Comparison of ENCODE assay signal across 15 cellular contexts in the genomic region with DNA sequence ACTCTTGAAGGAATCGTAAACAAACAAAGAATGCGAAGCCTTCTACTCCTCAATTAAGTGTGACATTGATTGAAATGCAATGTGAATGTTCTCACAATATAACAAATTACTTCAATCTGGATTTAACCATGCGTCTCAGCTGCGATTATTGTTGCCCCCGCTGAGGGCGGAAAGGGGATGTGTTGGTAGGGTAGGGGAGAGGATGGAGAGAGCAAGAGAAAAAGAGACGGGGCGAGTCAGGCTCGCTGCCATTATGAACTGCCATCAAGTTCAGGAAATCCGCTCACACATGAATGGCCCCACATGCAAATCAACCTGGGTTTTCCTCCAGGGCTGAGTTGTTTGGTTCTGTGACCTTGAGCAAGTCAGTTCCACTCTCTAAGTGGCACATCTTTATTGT.
DNase-seq lines count a peak whose midpoint lies in the region; ATAC-seq and TF ChIP-seq lines count a peak whose summit lies in the region.
"Had no signal": no experiment of that assay in that cellular context is flagged by ENCODE, and none has a peak within 500 bp of the region (broad histone marks: within the 10 kb centered on the region; RNA-seq: fewer than 3 reads in every experiment).

No MANE protein-coding gene starts in this region.

- peaks cover 0 to 8% (median 0%) of the 10 kb centered on the region in 3 donors for H3K27me3 Mint-ChIP-seq in naive B cell

- H3K4me1 Mint-ChIP-seq in naive B cell, result peaks cover 56 to 76% (median 73%) of the 10 kb centered on the region in 3 donors

- peak; percentile 53 for ATAC-seq in GM18858 (IDR thresholded peaks at IDR 0.05; ENCODE audit: unreplicated experiment)
- ATAC-seq in GM21528 (IDR thresholded peaks at IDR 0.05; ENCODE audit: low FRiP score, unreplicated experiment), result peak; percentile 73
- ATAC-seq in naive B cell (ENCODE audit: low read depth in 2 of 2), result peak; percentile 96
- no peak for ATAC-seq in mucosa of descending colon
- ATAC-seq: GM12878 had no signal

- no peaks in the 10 kb centered on the region for H3K36me3 Mint-ChIP-seq in naive B cell

- DNase-seq in NAMALWA (ENCODE audit: low spot score), result peak; percentile 65
- DNase-seq in naive B cell, result peak; percentile 75
- DNase-seq in RKO (ENCODE audit: low spot score), result no peak
- no peak for DNase-seq in mucosa of descending colon
- DNase-seq in activated CD8-positive, alpha-beta memory T cell treated with anti-CD3 and anti-CD28 coated beads, Interleukin-2, amount 50 U/mL, for 48 hours, result no peak
- DNase-seq: activated CD4-positive, CD25-positive, alpha-beta regulatory T cell treated with anti-CD3 and anti-CD28 coated beads, Interleukin-2, amount 50 U/mL, for 72 hours; C1 segment of cervical spinal cord; erythroblast; NCI-H2081; SK-N-SH; stimulated activated CD4-positive, alpha-beta T cell treated with anti-CD3 and anti-CD28 coated beads, Interleukin-4, amount 100 ng/mL, for 4 hours; stimulated activated naive CD4-positive, alpha-beta T cell had no signal

- H3K9me3 ChIP-seq in mucosa of descending colon, result no peaks in the 10 kb centered on the region
- H3K9me3 ChIP-seq: SK-N-SH had no signal

- TF ChIP-seq CTCF in mucosa of descending colon (IDR thresholded peaks at IDR 0.05), result no peak

- peaks cover 0 to 5% (median 0%) of the 10 kb centered on the region in 7 donors for H3K9me3 Mint-ChIP-seq in naive B cell

- H3K4me1 ChIP-seq in mucosa of descending colon (ENCODE audit: low read depth), result peaks cover 14% of the 10 kb centered on the region

- peak overlapping the region in 7 of 8 donors; percentile 61 to 89 (median 76) for H3K4me3 Mint-ChIP-seq in naive B cell

- H3K27ac Mint-ChIP-seq in naive B cell, result peak overlapping the region; percentile 8 to 91 (median 60)

- intact Hi-C loops in mucosa of descending colon (cut with DNase I, micrococcal nuclease), result no loop called here

- H3K4me3 ChIP-seq in mucosa of descending colon, result no peak overlapping the region
- H3K4me3 ChIP-seq: GM12878 had no signal

- H3K36me3 ChIP-seq in mucosa of descending colon (ENCODE audit: low read depth), result no peaks in the 10 kb centered on the region

Comparison
In these comparisons a context has a peak if more than half of its experiments do, and no peak if none do; other contexts are left out.
1. DNase-seq: peak in NAMALWA (single experiment) and naive B cell (single experiment); none in RKO (single experiment), mucosa of descending colon (0 of 3) and activated CD8-positive, alpha-beta memory T cell treated with anti-CD3 and anti-CD28 coated beads, Interleukin-2, amount 50 U/mL, for 48 hours (single experiment).